Comparison of ENCODE assay signal across 1 cellular context in genomic region chr3:189580190-189580589, GRCh38.
TF ChIP-seq lines count a peak whose summit lies in the region.

No MANE protein-coding gene starts in this region.

TF ChIP-seq in GM23338, 12 proteins besides CTCF, POLR2A, EP300 and RAD21 (continued from another document):
- TF ChIP-seq ZNF462 (CRISPR knock-in tag; IDR thresholded peaks at IDR 0.05) (no peak), REST (IDR thresholded peaks at IDR 0.05; ENCODE audit: unreplicated experiment) (no peak), EZH2 (IDR thresholded peaks at IDR 0.05; ENCODE audit: low read depth, unreplicated experiment) (no peak), EZH2phosphoT487 (IDR thresholded peaks at IDR 0.05; ENCODE audit: unreplicated experiment) (no peak), STAT1 (IDR thresholded peaks at IDR 0.05; ENCODE audit: unreplicated experiment) (no peak), ZNF114 (CRISPR knock-in tag; IDR thresholded peaks at IDR 0.05) (no peak), JUNB (IDR thresholded peaks at IDR 0.05; ENCODE audit: unreplicated experiment) (no peak), CREB1 (CRISPR knock-in tag; IDR thresholded peaks at IDR 0.05; ENCODE audit: low read depth) (no peak), POLR2AphosphoS5 (IDR thresholded peaks at IDR 0.05; ENCODE audit: low read depth) (no peak), NANOG (IDR thresholded peaks at IDR 0.05; ENCODE audit: borderline replicate concordance) (no peak), ZNF331 (CRISPR knock-in tag; IDR thresholded peaks at IDR 0.05; ENCODE audit: low read depth) (no peak)
